In the genomic region with DNA sequence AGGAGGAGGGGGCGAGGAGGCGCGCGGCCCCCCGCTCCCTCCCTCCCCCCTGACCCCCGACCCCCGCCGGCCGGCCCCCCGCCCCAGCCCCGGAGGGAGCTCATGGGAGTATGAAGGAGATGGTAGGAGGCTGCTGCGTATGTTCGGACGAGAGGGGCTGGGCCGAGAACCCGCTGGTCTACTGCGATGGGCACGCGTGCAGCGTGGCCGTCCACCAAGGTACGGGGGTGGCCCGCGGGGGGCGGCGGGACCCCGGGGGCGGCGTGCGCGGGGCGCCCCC, we compare ENCODE assay signal across 8 cellular contexts. TPM values are rescaled to one million over a fixed set of nuclear protein-coding genes. Genes with fewer than 3 reads are reported as not detected.
DNase-seq lines count a peak whose midpoint lies in the region; ATAC-seq and TF ChIP-seq lines count a peak whose summit lies in the region.

No MANE protein-coding gene starts in this region.

- peaks cover 2% of the 10 kb centered on the region for H3K27me3 Mint-ChIP-seq in IgD-negative memory B cell

- H3K27ac ChIP-seq in muscle layer of duodenum (ENCODE audit: low read length) = no peak overlapping the region

- H3K9me3 Mint-ChIP-seq in IgD-negative memory B cell = no peaks in the 10 kb centered on the region

- peaks cover 12 to 30% of the 10 kb centered on the region in 2 donors for H3K4me1 ChIP-seq in muscle layer of duodenum (ENCODE audit: control insufficient read depth in 1 of 2, insufficient read depth in 2 of 2, low read length in 2 of 2)

- H3K27ac Mint-ChIP-seq in IgD-negative memory B cell = peak overlapping the region in 1 of 3 donors; percentile 92

- TF ChIP-seq CTCF in cardiac fibroblast (IDR thresholded peaks at IDR 0.05; ENCODE audit: low read depth, low read length) = no peak

- DNase-seq in AG20443 (ENCODE audit: low spot score) (peak; percentile 30), cardiac fibroblast (ENCODE audit: low read depth in 2 of 2) (no peak), activated gamma-delta T cell (lab: John Stamatoyannopoulos, UW) (no peak), NCI-H526 treated with DMSO at 0.1 percent for 48 hours (lab: John Stamatoyannopoulos, UW) (no peak)

- H3K36me3 ChIP-seq in muscle layer of duodenum (ENCODE audit: control insufficient read depth in 1 of 2, insufficient read depth in 2 of 2, low read length in 2 of 2) = peaks cover 15 to 24% of the 10 kb centered on the region in 2 donors

- peak overlapping the region; percentile 52 to 95 (median 84) for H3K4me3 Mint-ChIP-seq in IgD-negative memory B cell

- H3K9me3 ChIP-seq in muscle layer of duodenum (ENCODE audit: control insufficient read depth in 1 of 2, low read length in 2 of 2) = no peaks in the 10 kb centered on the region

- ATAC-seq in GM21447 (IDR thresholded peaks at IDR 0.05; ENCODE audit: unreplicated experiment) = no peak
- no peak for ATAC-seq in HG02588 (IDR thresholded peaks at IDR 0.05; ENCODE audit: unreplicated experiment)

- H3K4me3 ChIP-seq in cardiac fibroblast (replicated peaks in 1 of 2; ENCODE audit: low read depth in 2 of 2, low read length in 2 of 2) = peak overlapping the region; percentile 77 to 84
- H3K4me3 ChIP-seq in muscle layer of duodenum (ENCODE audit: low read depth in 1 of 2, low read length in 2 of 2) = peak overlapping the region; percentile 75 to 87

- H3K36me3 Mint-ChIP-seq in IgD-negative memory B cell = no peaks in the 10 kb centered on the region

- no peaks in the 10 kb centered on the region for H3K27me3 ChIP-seq in muscle layer of duodenum (ENCODE audit: low read depth, low read length)

- peaks cover 20 to 38% (median 22%) of the 10 kb centered on the region in 3 donors for H3K4me1 Mint-ChIP-seq in IgD-negative memory B cell

RNA-seq across cellular contexts. Expression of a gene that starts 0.4 kb away (rescaled TPM):
- 7.9 TPM for polyA plus RNA-seq in IgD-negative memory B cell

RNA-seq across cellular contexts. Expression of a gene that starts 24.7 kb away (rescaled TPM):
- 29.1 TPM for polyA plus RNA-seq in IgD-negative memory B cell

RNA-seq across cellular contexts. Expression of a gene that starts 30.7 kb away (rescaled TPM):
- polyA plus RNA-seq in IgD-negative memory B cell = not detected

RNA-seq across cellular contexts. Expression of a gene that starts 42.7 kb away (rescaled TPM):
- polyA plus RNA-seq in IgD-negative memory B cell = not detected

RNA-seq across cellular contexts. Expression of a gene that starts 47.1 kb away (rescaled TPM):
- polyA plus RNA-seq in IgD-negative memory B cell = 426 TPM
